ENCODE assay signal across 35 cellular contexts in the genomic region with DNA sequence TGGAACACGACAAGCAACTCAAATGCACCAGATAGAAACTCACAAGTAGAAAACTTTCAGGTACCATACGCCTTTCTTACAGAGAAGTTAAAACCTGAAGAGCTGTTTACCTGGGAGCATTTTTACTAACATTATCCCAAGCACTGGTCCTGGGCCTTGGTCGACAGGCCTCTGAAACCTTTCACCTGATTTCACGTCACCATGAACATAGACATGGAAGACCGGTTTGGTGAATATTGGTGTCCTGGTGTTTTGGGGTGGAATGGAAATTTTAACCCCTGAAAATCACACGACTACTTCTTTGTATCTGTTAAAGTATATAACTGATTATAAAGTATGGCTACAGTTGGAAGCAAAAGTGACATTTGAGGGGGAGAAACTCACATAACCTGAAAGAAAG.
"Had no signal": no experiment of that assay in that cellular context is flagged by ENCODE, and none has a peak within 500 bp of the region (broad histone marks: within the 10 kb centered on the region; RNA-seq: fewer than 3 reads in every experiment).

No MANE protein-coding gene starts in this region.

- DNase-seq: Karpas-422, Kasumi-1, KG1, MG63, MM.1S, MV-4-11, NCI-H1048, NCI-H1092, NCI-H1092 treated with DMSO at 0.1 percent for 48 hours, NCI-H1105, NCI-H1105 treated with DMSO at 0.1 percent for 48 hours, NCI-H1417, NCI-H1417 treated with DMSO at 0.1 percent for 48 hours, NCI-H1436, NCI-H1436 treated with DMSO at 0.1 percent for 48 hours, NCI-H146, NCI-H1694, NCI-H1694 treated with DMSO at 0.1 percent for 48 hours, NCI-H187, NCI-H187 treated with DMSO at 0.1 percent for 48 hours, NCI-H1930, NCI-H2029, NCI-H2029 treated with DMSO at 0.1 percent for 48 hours, NCI-H2081, NCI-H2081 treated with DMSO at 0.1 percent for 48 hours, NCI-H2107, NCI-H2171, NCI-H2171 treated with DMSO at 0.1 percent for 48 hours, NCI-H2227 treated with DMSO at 0.1 percent for 48 hours, NCI-H226, NCI-H345, NCI-H446, NCI-H446 treated with DMSO at 0.1 percent for 48 hours, NCI-H510A had no signal

- H3K4me2 ChIP-seq: KMS-11 had no signal

- H3K4me3 ChIP-seq: MG63 had no signal

- H3K36me3 ChIP-seq: MG63 had no signal

- H3K27me3 ChIP-seq: MG63 had no signal

- H3K27ac ChIP-seq: KMS-11 had no signal

- H3K9ac ChIP-seq: KMS-11 had no signal

- H3K9me3 ChIP-seq: MG63 had no signal
